ENCODE assay signal across 21 cellular contexts in the genomic region with DNA sequence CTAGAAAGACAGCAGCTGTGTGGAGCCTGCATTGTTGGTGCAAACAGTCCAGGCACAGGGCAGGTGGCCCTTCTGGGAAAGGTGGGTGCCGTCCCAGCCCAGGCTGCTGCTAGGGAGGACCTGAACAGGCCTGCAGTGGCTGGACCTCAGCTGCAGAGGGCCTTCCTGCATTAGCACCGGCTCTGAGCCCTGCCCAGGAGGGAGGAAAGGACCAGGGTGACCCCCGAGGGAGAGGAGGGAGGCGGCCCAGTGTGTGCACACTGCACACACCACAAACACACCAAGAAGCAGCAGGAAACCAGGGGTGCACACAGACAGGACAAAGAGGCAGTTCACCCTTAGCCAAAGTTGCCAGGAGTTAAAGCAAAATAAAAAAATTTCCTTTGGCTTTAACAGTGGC. TPM values are rescaled to one million over a fixed set of nuclear protein-coding genes. Genes with fewer than 3 reads are reported as not detected.
DNase-seq lines count a peak whose midpoint lies in the region; ATAC-seq and TF ChIP-seq lines count a peak whose summit lies in the region.
"Had no signal": no experiment of that assay in that cellular context is flagged by ENCODE, and none has a peak within 500 bp of the region (broad histone marks: within the 10 kb centered on the region; RNA-seq: fewer than 3 reads in every experiment).

No MANE protein-coding gene starts in this region.

- no peak for TF ChIP-seq POLR2A in GM18505 (IDR thresholded peaks at IDR 0.05; ENCODE audit: borderline replicate concordance, extremely low read depth, insufficient read depth, insufficient read length)

- H3K4me2 ChIP-seq in GM23338 = no peak overlapping the region

- H3K4me3 Mint-ChIP-seq in GM23338 (no peak overlapping the region), WTC11 (no peak overlapping the region), nephron progenitor cell (no peak overlapping the region)
- H3K4me3 Mint-ChIP-seq: activated B cell treated with CpG ODN at 0.5 μM for 24 hours; CD4-positive, alpha-beta T cell; dendritic cell treated with granulocyte-macrophage colony-stimulating factor and Interleukin-4, amounts not matched to agents 40 ng/mL and 50 ng/mL, for 4 days had no signal

- H3K4me1 Mint-ChIP-seq in GM23338 (peaks cover 13% of the 10 kb centered on the region), WTC11 (peaks cover 10% of the 10 kb centered on the region; the same call in 1 of the 2 replicates), nephron progenitor cell (peaks cover 32% of the 10 kb centered on the region)

- H3K36me3 ChIP-seq in GM23338 (ENCODE audit: insufficient read depth) = 0 out of 2 replicates have a peak, but pooled peaks cover 4% of the 10 kb centered on the region

- H2AFZ ChIP-seq in GM23338 = no peak overlapping the region

- TF ChIP-seq CTCF in GM23338 (conservative IDR thresholded peaks at IDR 0.05; ENCODE audit: low read depth in 2 of 2) = peak in 1 of 2 experiments; percentile 47; a peak in 2 of 4 replicates
- TF ChIP-seq CTCF in WTC11 (IDR thresholded peaks at IDR 0.05) = no peak
- no peak for TF ChIP-seq CTCF in nephron progenitor cell (IDR thresholded peaks at IDR 0.05)

- no peaks in the 10 kb centered on the region for H3K79me2 ChIP-seq in GM23338 (replicated peaks; ENCODE audit: insufficient read depth)

- POLR2A ChIA-PET in WTC11 (lab: Charles Lee) = no interaction called here

- no peak overlapping the region for H3K27ac ChIP-seq in GM23338 (ENCODE audit: low read depth)
- H3K27ac ChIP-seq: neutrophil, suprapubic skin, vagina had no signal

- H3K27me3 Mint-ChIP-seq in GM23338 (ENCODE audit: insufficient read depth, low read depth, poor library complexity) (peaks cover 14% of the 10 kb centered on the region), WTC11 (ENCODE audit: low read depth) (no peaks in the 10 kb centered on the region), nephron progenitor cell (ENCODE audit: low read depth, poor library complexity) (peaks cover 3% of the 10 kb centered on the region)
- H3K27me3 Mint-ChIP-seq: activated B cell treated with CpG ODN at 0.5 μM for 24 hours; CD4-positive, alpha-beta T cell; dendritic cell treated with granulocyte-macrophage colony-stimulating factor and Interleukin-4, amounts not matched to agents 40 ng/mL and 50 ng/mL, for 4 days had no signal

- no peak overlapping the region for H3K4me3 ChIP-seq in GM23338
- H3K4me3 ChIP-seq: suprapubic skin, vagina had no signal

- H3K36me3 Mint-ChIP-seq in GM23338 (ENCODE audit: low read depth) (peaks cover 40% of the 10 kb centered on the region), WTC11 (peaks cover 13% of the 10 kb centered on the region), nephron progenitor cell (ENCODE audit: low read depth) (peaks cover 47% of the 10 kb centered on the region)

- CTCF ChIA-PET in WTC11 (lab: Charles Lee) = no interaction called here

- peak; percentile 78 for ATAC-seq in GM23338
- peak; percentile 68 for ATAC-seq in WTC11
- ATAC-seq in GM18505 (IDR thresholded peaks at IDR 0.05; ENCODE audit: unreplicated experiment) = no peak

- H3K27me3 ChIP-seq in GM23338 (ENCODE audit: insufficient read depth) = no peaks in the 10 kb centered on the region
- H3K27me3 ChIP-seq: neutrophil, suprapubic skin, vagina had no signal

- H3K9me3 Mint-ChIP-seq in GM23338 (peaks cover 3% of the 10 kb centered on the region; the same call in 2 of the 3 replicates), WTC11 (peaks cover 4% of the 10 kb centered on the region), nephron progenitor cell (peaks cover 7% of the 10 kb centered on the region)
- H3K9me3 Mint-ChIP-seq: CD4-positive, alpha-beta T cell; dendritic cell treated with granulocyte-macrophage colony-stimulating factor and Interleukin-4, amounts not matched to agents 40 ng/mL and 50 ng/mL, for 4 days had no signal

- H3K9me2 ChIP-seq in GM23338 (ENCODE audit: insufficient read depth) = no peaks in the 10 kb centered on the region

- H3K4me1 ChIP-seq in GM23338 (ENCODE audit: insufficient read depth) = no peaks in the 10 kb centered on the region
- H3K4me1 ChIP-seq: suprapubic skin, vagina had no signal

- H4K20me1 ChIP-seq in GM23338 (replicated peaks; ENCODE audit: insufficient read depth) = no peaks in the 10 kb centered on the region; the same call in none of the 2 replicates

- DNase-seq in GM23338 (ENCODE audit: low spot score) = peak; percentile 21
- DNase-seq in WTC11 (ENCODE audit: low spot score) = peak; percentile 25
- DNase-seq in nephron progenitor cell = no peak
- no peak for DNase-seq in 8988T
- DNase-seq: activated B cell treated with CpG ODN at 0.5 μM for 24 hours; activated CD4-positive, alpha-beta T cell treated with anti-CD3 and anti-CD28 coated beads, Interleukin-2, amount 50 U/mL, for 48 hours; activated effector memory CD4-positive, alpha-beta T cell treated with Interleukin-2 at 50 U/mL for 16 hours; CD4-positive, alpha-beta T cell; DMS 273 treated with DMSO at 0.1 percent for 48 hours; GDM1; Karpas-422; NCI-H1092; NCI-H187 treated with DMSO at 0.1 percent for 48 hours; NCI-H2227 treated with DMSO at 0.1 percent for 48 hours; NCI-H774; T1000 had no signal

- H3K27ac Mint-ChIP-seq in GM23338 (no peak overlapping the region), WTC11 (no peak overlapping the region; the same call in 1 of the 2 replicates), nephron progenitor cell (peak overlapping the region; percentile 94)
- H3K27ac Mint-ChIP-seq: activated B cell treated with CpG ODN at 0.5 μM for 24 hours; CD4-positive, alpha-beta T cell; dendritic cell treated with granulocyte-macrophage colony-stimulating factor and Interleukin-4, amounts not matched to agents 40 ng/mL and 50 ng/mL, for 4 days had no signal

- peaks cover 8% of the 10 kb centered on the region; the same call in 1 of the 2 replicates for H3F3A ChIP-seq in GM23338 (replicated peaks; ENCODE audit: low read depth)

TF ChIP-seq in WTC11, 78 proteins besides CTCF, POLR2A, EP300 and RAD21:
- no peak for TF ChIP-seq IRF1 (CRISPR knock-in tag; IDR thresholded peaks at IDR 0.05)
- TF ChIP-seq, protein P1, sequence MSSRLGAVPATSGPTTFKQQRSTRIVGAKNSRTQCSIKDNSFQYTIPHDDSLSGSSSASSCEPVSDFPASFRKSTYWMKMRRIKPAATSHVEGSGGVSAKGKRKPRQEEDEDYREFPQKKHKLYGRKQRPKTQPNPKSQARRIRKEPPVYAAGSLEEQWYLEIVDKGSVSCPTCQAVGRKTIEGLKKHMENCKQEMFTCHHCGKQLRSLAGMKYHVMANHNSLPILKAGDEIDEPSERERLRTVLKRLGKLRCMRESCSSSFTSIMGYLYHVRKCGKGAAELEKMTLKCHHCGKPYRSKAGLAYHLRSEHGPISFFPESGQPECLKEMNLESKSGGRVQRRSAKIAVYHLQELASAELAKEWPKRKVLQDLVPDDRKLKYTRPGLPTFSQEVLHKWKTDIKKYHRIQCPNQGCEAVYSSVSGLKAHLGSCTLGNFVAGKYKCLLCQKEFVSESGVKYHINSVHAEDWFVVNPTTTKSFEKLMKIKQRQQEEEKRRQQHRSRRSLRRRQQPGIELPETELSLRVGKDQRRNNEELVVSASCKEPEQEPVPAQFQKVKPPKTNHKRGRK (CRISPR knock-in tag; IDR thresholded peaks at IDR 0.05; ENCODE audit: borderline replicate concordance) = no peak

RNA-seq across cellular contexts. Expression of gene PGAM5, which starts 8.0 kb away (rescaled TPM):
- total RNA-seq in GM23338 (2014; rRNA removed; shearing (Covaris generic)) = 99.7 and 108 TPM in 2 replicates
- polyA plus RNA-seq in GM23338 (2016; fragmentation: Nextera tagmentation; extraction: Ambion mirVana) = 31.1 and 33.0 TPM in 2 replicates
- total RNA-seq in WTC11 (2021) = 76.8 to 89.7 TPM (median 81.0 TPM) in 3 replicates

RNA-seq across cellular contexts. Expression of gene PXMP2, which starts 15.3 kb away (rescaled TPM):
- total RNA-seq in GM23338 (2014; rRNA removed; shearing (Covaris generic)) = 17.3 and 17.4 TPM in 2 replicates
- 19.7 and 24.5 TPM in 2 replicates for polyA plus RNA-seq in GM23338 (2016; fragmentation: Nextera tagmentation; extraction: Ambion mirVana)
- total RNA-seq in WTC11 (2021) = 12.0 to 13.2 TPM (median 12.6 TPM) in 3 replicates

RNA-seq across cellular contexts. Expression of gene POLE, which starts 15.5 kb away (rescaled TPM):
- 90.3 and 125 TPM in 2 replicates for total RNA-seq in GM23338 (2014; rRNA removed; shearing (Covaris generic))
- polyA plus RNA-seq in GM23338 (2016; fragmentation: Nextera tagmentation; extraction: Ambion mirVana) = 29.6 and 33.6 TPM in 2 replicates
- total RNA-seq in WTC11 (2021) = 120 to 144 TPM (median 126 TPM) in 3 replicates

RNA-seq across cellular contexts. Expression of gene ANKLE2, which starts 59.0 kb away (rescaled TPM):
- total RNA-seq in GM23338 (2014; rRNA removed; shearing (Covaris generic)) = 63.7 and 68.4 TPM in 2 replicates
- 25.1 and 27.2 TPM in 2 replicates for polyA plus RNA-seq in GM23338 (2016; fragmentation: Nextera tagmentation; extraction: Ambion mirVana)
- 50.3 to 63.8 TPM (median 50.6 TPM) in 3 replicates for total RNA-seq in WTC11 (2021)

Comparison
In these comparisons a context has a peak if more than half of its experiments do, and no peak if none do; other contexts are left out.
1. DNase-seq: peak in GM23338 (single experiment) and WTC11 (single experiment); none in nephron progenitor cell (single experiment) and 8988T (single experiment).